In genomic region chr7:123557016-123557630, GRCh38 we compare ENCODE assay signal across 8 cellular contexts. TPM values are rescaled to one million over a fixed set of nuclear protein-coding genes. Genes with fewer than 3 reads are reported as not detected.
DNase-seq lines count a peak whose midpoint lies in the region; ATAC-seq and TF ChIP-seq lines count a peak whose summit lies in the region.

No MANE protein-coding gene starts in this region.

- TSS peak; percentile 45 for BruUV-seq in MCF 10A (replicated peaks; lab: Mats Ljungman, UMichigan)

- H3K4me1 Mint-ChIP-seq in MCF 10A (ENCODE audit: insufficient read depth, unreplicated experiment) = peaks cover 5% of the 10 kb centered on the region
- peaks cover 5% of the 10 kb centered on the region for H3K4me1 Mint-ChIP-seq in osteocyte (ENCODE audit: unreplicated experiment)

- DNase-seq in MCF 10A (ENCODE audit: unreplicated experiment) = no peak
- no peak for DNase-seq in lung (ENCODE audit: low spot score)
- no peak for DNase-seq in NCI-H2107 (lab: John Stamatoyannopoulos, UW)
- no peak for DNase-seq in GM10266 (ENCODE audit: extremely low spot score)
- no peak for DNase-seq in osteocyte (ENCODE audit: extremely low spot score, unreplicated experiment)

- no peaks in the 10 kb centered on the region for H3K9me3 ChIP-seq in lung (ENCODE audit: control insufficient read depth in 2 of 2, insufficient read depth in 1 of 2, low read length in 1 of 2)

- no peaks in the 10 kb centered on the region for H3K36me3 ChIP-seq in lung (ENCODE audit: control insufficient read depth in 2 of 2, insufficient read depth in 2 of 2, low read length in 2 of 2)

- H3K36me3 Mint-ChIP-seq in MCF 10A (ENCODE audit: insufficient read depth, unreplicated experiment) (peaks cover 22% of the 10 kb centered on the region), osteocyte (ENCODE audit: unreplicated experiment) (peaks cover 7% of the 10 kb centered on the region)

- POLR2A ChIA-PET in MCF 10A (lab: Yijun Ruan, JAX) = interaction anchor here (0.6 to 3.3 kb wide), 22 partner anchors 9 to 904 kb away, joined by 3 to 30 read pairs (median 5); partner anchors contain the start of genes IQUB and WASL

- H3K27me3 Mint-ChIP-seq in MCF 10A (ENCODE audit: insufficient read depth, unreplicated experiment) (no peaks in the 10 kb centered on the region), osteocyte (ENCODE audit: unreplicated experiment) (peaks cover 10% of the 10 kb centered on the region)

- H3K9me3 Mint-ChIP-seq in MCF 10A (ENCODE audit: unreplicated experiment) (no peaks in the 10 kb centered on the region), osteocyte (ENCODE audit: unreplicated experiment) (no peaks in the 10 kb centered on the region)

- peaks cover 1 to 18% of the 10 kb centered on the region in 2 donors for H3K4me1 ChIP-seq in lung (ENCODE audit: control insufficient read depth in 2 of 2, insufficient read depth in 2 of 2, low read length in 2 of 2)

- no peaks in the 10 kb centered on the region for H3K27me3 ChIP-seq in lung (ENCODE audit: control insufficient read depth, insufficient read depth)

- intact Hi-C loops in MCF 10A (cut with micrococcal nuclease) = no loop called here

- TF ChIP-seq CTCF in MCF 10A (IDR thresholded peaks at IDR 0.05; ENCODE audit: unreplicated experiment) (no peak), lung (IDR thresholded peaks at IDR 0.05; ENCODE audit: control extremely low read depth, extremely low read depth) (no peak), GM10266 (IDR thresholded peaks at IDR 0.05; ENCODE audit: control insufficient read depth, insufficient read depth, low read depth, missing control alignments) (no peak), osteocyte (IDR thresholded peaks at IDR 0.05) (no peak)

- peak; percentile 25 for ATAC-seq in GM18517 (IDR thresholded peaks at IDR 0.05; ENCODE audit: unreplicated experiment)
- ATAC-seq in HG03432 (IDR thresholded peaks at IDR 0.05; ENCODE audit: unreplicated experiment) = peak; percentile 4
- peak; percentile 41 for ATAC-seq in lung (ENCODE audit: insufficient read depth, low FRiP score)
- no peak for ATAC-seq in GM19035 (IDR thresholded peaks at IDR 0.05; ENCODE audit: unreplicated experiment)

- H3K4me3 ChIP-seq in lung = peak overlapping the region; percentile 98

- WGBS in lung, 2 donors = 1 to 2% methylated on average over 21 of the region's 21 CpGs

- CTCF ChIA-PET in MCF 10A (lab: Yijun Ruan, JAX) = interaction anchor here (0.5 to 1.9 kb wide), 7 partner anchors 10 to 1561 kb away, joined by 3 to 8 read pairs (median 4); no protein-coding TSS in a partner anchor

- no peak overlapping the region for H3K27ac Mint-ChIP-seq in MCF 10A (ENCODE audit: low read depth, unreplicated experiment)
- no peak overlapping the region for H3K27ac Mint-ChIP-seq in osteocyte (ENCODE audit: unreplicated experiment)

- peak overlapping the region; percentile 95 to 97 for H3K27ac ChIP-seq in lung (ENCODE audit: low read depth in 1 of 2, low read length in 1 of 2)

- H3K4me3 Mint-ChIP-seq in MCF 10A (ENCODE audit: unreplicated experiment) (no peak overlapping the region), osteocyte (ENCODE audit: unreplicated experiment) (no peak overlapping the region)

RNA-seq across cellular contexts. Expression of gene NDUFA5, which starts 0.5 kb away (rescaled TPM):
- total RNA-seq in MCF 10A (2022) (71.9 and 72.8 TPM in 2 replicates), lung (10 to 100 TPM; 51.1 to 82.2 TPM), osteocyte (56.5 and 64.7 TPM in 2 replicates)
- polyA plus RNA-seq in lung = 100 to 1,000 TPM in 1 of 2 donors, 10 to 100 TPM in 1; 36.5 to 104 TPM

RNA-seq across cellular contexts. Expression of gene IQUB, which starts 22.7 kb away (rescaled TPM):
- total RNA-seq in MCF 10A (2022) = 0.16 and 0.17 TPM in 2 replicates
- total RNA-seq in lung = 10 to 100 TPM in 1 of 2 donors, 1 to 10 TPM in 1; 5.1 to 17.4 TPM
- polyA plus RNA-seq in lung = 1 to 10 TPM; 1.0 to 1.2 TPM
- 0.26 and 0.32 TPM in 2 replicates for total RNA-seq in osteocyte

RNA-seq across cellular contexts. Expression of gene ASB15, which starts 44.5 kb away (rescaled TPM):
- total RNA-seq in MCF 10A (2022) (not detected in 2 replicates), lung (not detected), osteocyte (not detected in 2 replicates)
- polyA plus RNA-seq in lung = not detected
